23 cellular contexts compared by ENCODE assay signal in the genomic region with DNA sequence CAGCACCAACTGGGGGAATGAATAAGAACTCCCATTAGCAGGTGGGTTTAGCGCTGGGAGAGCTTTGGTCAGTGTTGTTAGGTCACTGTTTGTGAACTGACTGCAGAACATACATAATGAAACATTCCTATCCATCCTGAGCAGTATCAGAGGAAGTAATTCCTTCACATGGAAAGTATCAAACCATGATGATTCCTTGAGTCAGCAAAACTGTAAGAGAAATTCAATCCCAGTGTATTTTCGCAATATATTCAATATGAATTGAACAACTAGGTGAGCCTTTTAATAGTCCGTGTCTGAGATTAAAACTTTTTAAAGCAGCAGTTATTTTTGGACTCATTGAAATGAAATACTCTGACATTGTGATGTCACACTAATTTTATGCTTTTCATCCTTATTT. TPM values are rescaled to one million over a fixed set of nuclear protein-coding genes. Genes with fewer than 3 reads are reported as not detected.
"Had no signal": no experiment of that assay in that cellular context is flagged by ENCODE, and none has a peak within 500 bp of the region (broad histone marks: within the 10 kb centered on the region; RNA-seq: fewer than 3 reads in every experiment).

No MANE protein-coding gene starts in this region.

- H3K27ac Mint-ChIP-seq: activated naive CD8-positive, alpha-beta T cell treated with anti-CD3 and anti-CD28 coated beads, Interleukin-2, amount 10 ng/mL, durations not matched to agents 7 days and 5 days; neural progenitor cell; T-helper 1 cell treated with Interleukin-12 subunit alpha and Interleukin-12 subunit beta and Interleukin-4 antibody, amounts not matched to agents 30 μg/mL and 1 μg/mL, for 36 hours had no signal

- H3K9me3 ChIP-seq: body of pancreas, esophagus muscularis mucosa, gastroesophageal sphincter, heart left ventricle, prostate gland, stomach, vagina had no signal

- H3K9me3 Mint-ChIP-seq: activated naive CD8-positive, alpha-beta T cell treated with anti-CD3 and anti-CD28 coated beads, Interleukin-2, amount 10 ng/mL, durations not matched to agents 7 days and 5 days; neural progenitor cell; T-helper 1 cell treated with Interleukin-12 subunit alpha and Interleukin-12 subunit beta and Interleukin-4 antibody, amounts not matched to agents 30 μg/mL and 1 μg/mL, for 36 hours had no signal

- H3K4me1 ChIP-seq: body of pancreas, esophagus muscularis mucosa, gastroesophageal sphincter, neural progenitor cell, prostate gland, stomach, vagina had no signal

- H3K27me3 Mint-ChIP-seq: activated naive CD8-positive, alpha-beta T cell treated with anti-CD3 and anti-CD28 coated beads, Interleukin-2, amount 10 ng/mL, durations not matched to agents 7 days and 5 days had no signal

- H3K4me3 ChIP-seq: body of pancreas, esophagus muscularis mucosa, gastroesophageal sphincter, heart left ventricle, neural progenitor cell, prostate gland, skin epidermis, stomach, vagina had no signal

- H3K27ac ChIP-seq: body of pancreas, esophagus muscularis mucosa, gastroesophageal sphincter, heart left ventricle, neural progenitor cell, prostate gland, stomach, vagina, VCaP had no signal

- H3K9ac ChIP-seq: neural progenitor cell had no signal

- ATAC-seq: body of pancreas, gastroesophageal sphincter, heart left ventricle, left lobe of liver, right cardiac atrium had no signal

- H2AFZ ChIP-seq: neural progenitor cell had no signal

- DNase-seq: activated CD4-positive, alpha-beta T cell treated with anti-CD3 and anti-CD28 coated beads for 1 hour; activated CD8-positive, alpha-beta memory T cell treated with anti-CD3 and anti-CD28 coated beads for 24 hours; activated CD8-positive, alpha-beta memory T cell treated with anti-CD3 and anti-CD28 coated beads, Interleukin-2, amount 50 U/mL, for 48 hours; activated naive CD8-positive, alpha-beta T cell treated with anti-CD3 and anti-CD28 coated beads, Interleukin-2, amount 10 ng/mL, durations not matched to agents 7 days and 5 days; body of pancreas; dermis blood vessel endothelial cell; effector memory CD4-positive, alpha-beta T cell; heart left ventricle; kidney; mammary epithelial cell; right cardiac atrium; stomach; trophoblast cell had no signal

- H3K27me3 ChIP-seq: body of pancreas, esophagus muscularis mucosa, gastroesophageal sphincter, heart left ventricle, neural progenitor cell, stomach, vagina had no signal

- H3K4me3 Mint-ChIP-seq: activated naive CD8-positive, alpha-beta T cell treated with anti-CD3 and anti-CD28 coated beads, Interleukin-2, amount 10 ng/mL, durations not matched to agents 7 days and 5 days; neural progenitor cell; T-helper 1 cell treated with Interleukin-12 subunit alpha and Interleukin-12 subunit beta and Interleukin-4 antibody, amounts not matched to agents 30 μg/mL and 1 μg/mL, for 36 hours had no signal

- H3K4me2 ChIP-seq: neural progenitor cell had no signal

- H3K4me1 Mint-ChIP-seq: neural progenitor cell had no signal

RNA-seq across cellular contexts. Expression of gene TTC36, which starts 42.9 kb away (rescaled TPM):
- total RNA-seq: body of pancreas, vagina had no signal
- polyA plus RNA-seq: endothelial cell of umbilical vein, mammary epithelial cell had no signal
